Comparison of ENCODE assay signal across 11 cellular contexts in the genomic region with DNA sequence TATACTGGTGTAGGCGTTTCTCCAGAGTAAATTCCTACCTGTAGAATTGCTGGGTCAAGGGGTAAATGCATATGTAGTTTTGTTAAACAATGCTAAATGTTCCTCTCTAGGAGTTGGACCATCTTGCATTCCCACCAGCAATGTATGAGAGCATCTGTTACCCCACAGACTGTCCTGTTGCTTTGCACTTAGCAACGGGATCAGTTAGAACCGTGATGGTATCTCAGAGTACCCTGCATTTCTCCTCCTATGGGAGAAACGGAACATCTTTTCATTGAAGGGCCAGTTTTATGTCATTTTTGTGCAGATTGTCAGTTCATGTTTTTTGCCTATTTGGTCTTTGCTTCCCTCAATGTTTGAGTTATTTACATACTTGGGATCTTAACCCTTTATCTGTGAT. TPM values are rescaled to one million over a fixed set of nuclear protein-coding genes. Genes with fewer than 3 reads are reported as not detected.
DNase-seq lines count a peak whose midpoint lies in the region; ATAC-seq and TF ChIP-seq lines count a peak whose summit lies in the region.
"Had no signal": no experiment of that assay in that cellular context is flagged by ENCODE, and none has a peak within 500 bp of the region (broad histone marks: within the 10 kb centered on the region; RNA-seq: fewer than 3 reads in every experiment).

No MANE protein-coding gene starts in this region.

- in situ Hi-C loops in Panc1 (cut with HindIII; ENCODE audit: low pct_unique_long_range_greater_than_20kb, low sequenced_read_pairs) = no loop called here

- H3K36me3 Mint-ChIP-seq in activated T-cell treated with anti-CD3 and anti-CD28 coated beads, Interleukin-2, amount 50 U/mL, for 24 hours (ENCODE audit: low read depth) = no peaks in the 10 kb centered on the region
- H3K36me3 Mint-ChIP-seq in endothelial cell (ENCODE audit: low read depth, unreplicated experiment) = peaks cover 18% of the 10 kb centered on the region
- peaks cover 6% of the 10 kb centered on the region for H3K36me3 Mint-ChIP-seq in stimulated activated effector memory CD8-positive, alpha-beta T cell treated with anti-CD3 and anti-CD28 coated beads, Interleukin-12 subunit alpha, Interleukin-12 subunit beta, amount 100 ng/mL, for 72 hours

- TF ChIP-seq CTCF in Panc1 (IDR thresholded peaks at IDR 0.05) (no peak), endothelial cell (IDR thresholded peaks at IDR 0.05; ENCODE audit: unreplicated experiment) (no peak)

- no peaks in the 10 kb centered on the region for H3K27me3 Mint-ChIP-seq in activated T-cell treated with anti-CD3 and anti-CD28 coated beads, Interleukin-2, amount 50 U/mL, for 24 hours
- H3K27me3 Mint-ChIP-seq in endothelial cell (ENCODE audit: unreplicated experiment) = peaks cover 12% of the 10 kb centered on the region

- peak overlapping the region; percentile 44 for H3K27ac Mint-ChIP-seq in activated T-cell treated with anti-CD3 and anti-CD28 coated beads, Interleukin-2, amount 50 U/mL, for 24 hours
- H3K27ac Mint-ChIP-seq in endothelial cell (ENCODE audit: unreplicated experiment) = no peak overlapping the region
- peak overlapping the region; percentile 29 for H3K27ac Mint-ChIP-seq in stimulated activated effector memory CD8-positive, alpha-beta T cell treated with anti-CD3 and anti-CD28 coated beads, Interleukin-12 subunit alpha, Interleukin-12 subunit beta, amount 100 ng/mL, for 72 hours

- H3K4me1 ChIP-seq in Panc1 (ENCODE audit: control insufficient read depth, insufficient read depth, low read length) = peaks cover 4% of the 10 kb centered on the region; the same call in 1 of the 2 replicates
- H3K4me1 ChIP-seq: parathyroid adenoma had no signal

- intact Hi-C loops in Panc1 (cut with micrococcal nuclease; ENCODE audit: unreplicated experiment) = no loop called here

- H3K9me3 Mint-ChIP-seq in activated T-cell treated with anti-CD3 and anti-CD28 coated beads, Interleukin-2, amount 50 U/mL, for 24 hours = no peaks in the 10 kb centered on the region
- no peaks in the 10 kb centered on the region for H3K9me3 Mint-ChIP-seq in endothelial cell (ENCODE audit: unreplicated experiment)
- no peaks in the 10 kb centered on the region for H3K9me3 Mint-ChIP-seq in stimulated activated effector memory CD8-positive, alpha-beta T cell treated with anti-CD3 and anti-CD28 coated beads, Interleukin-12 subunit alpha, Interleukin-12 subunit beta, amount 100 ng/mL, for 72 hours

- POLR2A ChIA-PET in Panc1 (lab: Charles Lee) = no interaction called here

- H3K4me3 ChIP-seq in Panc1 (ENCODE audit: low read depth in 2 of 2, low read length in 2 of 2) = no peak overlapping the region

- H3K27me3 ChIP-seq in Panc1 (ENCODE audit: control insufficient read depth, insufficient read depth, low read length) = no peaks in the 10 kb centered on the region

- BruUV-seq in Panc1 (replicated peaks; lab: Mats Ljungman, UMichigan) = TSS peak; percentile 71

- DNase-seq in activated T-cell treated with anti-CD3 and anti-CD28 coated beads, Interleukin-2, amount 50 U/mL, for 24 hours = no peak
- no peak for DNase-seq in activated T-cell treated with anti-CD3 and anti-CD28 coated beads, Interleukin-2, amount 50 U/mL, for 48 hours
- no peak for DNase-seq in Panc1 (ENCODE audit: low read depth, low spot score)
- DNase-seq in endothelial cell (ENCODE audit: low spot score) = no peak
- no peak for DNase-seq in stimulated activated effector memory CD8-positive, alpha-beta T cell treated with anti-CD3 and anti-CD28 coated beads, Interleukin-12 subunit alpha, Interleukin-12 subunit beta, amount 100 ng/mL, for 72 hours (ENCODE audit: low spot score in 2 of 2)
- DNase-seq in germinal center (ENCODE audit: low spot score) = no peak
- no peak for DNase-seq in stimulated activated CD4-positive, alpha-beta T cell treated with anti-CD3 and anti-CD28 coated beads, Interleukin-2, amount 100 ng/mL, for 48 hours
- DNase-seq: NCI-H345 had no signal

- H3K27ac ChIP-seq in Panc1 (ENCODE audit: low read length) = no peak overlapping the region

- no peaks in the 10 kb centered on the region for H3K36me3 ChIP-seq in Panc1 (ENCODE audit: control insufficient read depth, insufficient read depth, low read length)
- H3K36me3 ChIP-seq: tibial nerve had no signal

- peak overlapping the region; percentile 8 for H3K4me3 Mint-ChIP-seq in activated T-cell treated with anti-CD3 and anti-CD28 coated beads, Interleukin-2, amount 50 U/mL, for 24 hours
- H3K4me3 Mint-ChIP-seq in endothelial cell (ENCODE audit: unreplicated experiment) = peak overlapping the region; percentile 69
- H3K4me3 Mint-ChIP-seq in stimulated activated effector memory CD8-positive, alpha-beta T cell treated with anti-CD3 and anti-CD28 coated beads, Interleukin-12 subunit alpha, Interleukin-12 subunit beta, amount 100 ng/mL, for 72 hours = no peak overlapping the region

- ATAC-seq in Panc1 = no peak
- ATAC-seq in stimulated activated effector memory CD8-positive, alpha-beta T cell treated with anti-CD3 and anti-CD28 coated beads, Interleukin-12 subunit alpha, Interleukin-12 subunit beta, amount 100 ng/mL, for 72 hours = no peak
- ATAC-seq in activated CD4-positive, CD25-positive, alpha-beta regulatory T cell treated with anti-CD3 and anti-CD28 coated beads, Interleukin-2, amount 50 U/mL, for 24 hours = no peak

- CTCF ChIA-PET in Panc1 (lab: Charles Lee) = no interaction called here

- H3K4me1 Mint-ChIP-seq in activated T-cell treated with anti-CD3 and anti-CD28 coated beads, Interleukin-2, amount 50 U/mL, for 24 hours (ENCODE audit: low read depth) = peaks cover 40% of the 10 kb centered on the region
- H3K4me1 Mint-ChIP-seq in endothelial cell (ENCODE audit: unreplicated experiment) = peaks cover 19% of the 10 kb centered on the region
- peaks cover 31% of the 10 kb centered on the region for H3K4me1 Mint-ChIP-seq in stimulated activated effector memory CD8-positive, alpha-beta T cell treated with anti-CD3 and anti-CD28 coated beads, Interleukin-12 subunit alpha, Interleukin-12 subunit beta, amount 100 ng/mL, for 72 hours

- no peaks in the 10 kb centered on the region for H3K9me3 ChIP-seq in Panc1 (ENCODE audit: control insufficient read depth, insufficient read depth, low read depth, low read length)
- H3K9me3 ChIP-seq: tibial nerve had no signal

RNA-seq across cellular contexts. Expression of a gene that starts 18.0 kb away (rescaled TPM):
- 1.2 TPM for total RNA-seq in Panc1 (2021; ENCODE audit: unreplicated experiment)
- 0.90 TPM for polyA plus RNA-seq in Panc1 (2012; ENCODE audit: insufficient read length)
- total RNA-seq in endothelial cell (ENCODE audit: unreplicated experiment) = 86.4 TPM
- total RNA-seq: tibial nerve had no signal

RNA-seq across cellular contexts. Expression of a gene that starts 22.1 kb away (rescaled TPM):
- total RNA-seq in Panc1 (2021; ENCODE audit: unreplicated experiment) (15.3 TPM), endothelial cell (ENCODE audit: unreplicated experiment) (97.4 TPM)
- 10.5 TPM for polyA plus RNA-seq in Panc1 (2012; ENCODE audit: insufficient read length)

Comparison
In these comparisons a context has a peak if more than half of its experiments do, and no peak if none do; other contexts are left out.
1. RNA of a gene that starts 18.0 kb away (total RNA-seq): 86.4 TPM in endothelial cell (single experiment); 1.2 TPM in Panc1 (single experiment); every median in the first group is over 10 times any median in the second.